Comparison of ENCODE assay signal across 17 cellular contexts in genomic region chr13:33445476-33445875, GRCh38.
"Had no signal": no experiment of that assay in that cellular context is flagged by ENCODE, and none has a peak within 500 bp of the region (broad histone marks: within the 10 kb centered on the region; RNA-seq: fewer than 3 reads in every experiment).

No MANE protein-coding gene starts in this region.

- H3K36me3 ChIP-seq: gastrocnemius medialis, spleen, thyroid gland, WERI-Rb-1 had no signal

- H3K4me1 ChIP-seq: gastrocnemius medialis, psoas muscle, spleen, thyroid gland had no signal

- H3K27ac ChIP-seq: gastrocnemius medialis, psoas muscle, spleen, thyroid gland, WERI-Rb-1 had no signal

- DNase-seq: activated CD4-positive, alpha-beta T cell treated with anti-CD3 and anti-CD28 coated beads for 1 hour; activated CD8-positive, alpha-beta memory T cell treated with anti-CD3 and anti-CD28 coated beads for 24 hours; activated CD8-positive, alpha-beta memory T cell treated with anti-CD3 and anti-CD28 coated beads, Interleukin-2, amount 50 U/mL, for 48 hours; activated gamma-delta T cell treated with Interleukin-2 at 50 U/mL for 16 hours; cerebellar nuclear complex; cortex of kidney; gastrocnemius medialis; head of caudate nucleus; mesenchymal stem cell; naive thymus-derived CD8-positive, alpha-beta T cell; psoas muscle; spleen; stimulated activated naive B cell treated with anti-CD40 and anti-IgM and Interleukin-4, amounts not matched to agents 10 μg/mL and 1 μg/mL and 100 μg/mL, for 72 hours; T-helper 2 cell; thyroid gland; WERI-Rb-1 had no signal

- H3K27me3 ChIP-seq: gastrocnemius medialis, spleen, thyroid gland had no signal

- H3K9me3 ChIP-seq: gastrocnemius medialis, psoas muscle, spleen, thyroid gland had no signal

- ATAC-seq: activated naive CD4-positive, alpha-beta T cell treated with anti-CD3 and anti-CD28 coated beads, Interleukin-2, amount 50 U/mL, for 72 hours; gastrocnemius medialis; naive thymus-derived CD8-positive, alpha-beta T cell; psoas muscle; stimulated activated naive B cell treated with anti-CD40 and anti-IgM and Interleukin-4, amounts not matched to agents 10 μg/mL and 1 μg/mL and 100 μg/mL, for 72 hours had no signal

- H3K4me3 ChIP-seq: gastrocnemius medialis, psoas muscle, spleen, thyroid gland had no signal
